In genomic region chr6:153301602-153302001, GRCh38 we compare ENCODE assay signal across 14 cellular contexts.
DNase-seq lines count a peak whose midpoint lies in the region; ATAC-seq and TF ChIP-seq lines count a peak whose summit lies in the region.
"Had no signal": no experiment of that assay in that cellular context is flagged by ENCODE, and none has a peak within 500 bp of the region (broad histone marks: within the 10 kb centered on the region; RNA-seq: fewer than 3 reads in every experiment).

No MANE protein-coding gene starts in this region.

- no peak overlapping the region for H3K4me3 Mint-ChIP-seq in endodermal cell
- H3K4me3 Mint-ChIP-seq in activated CD4-positive, alpha-beta memory T cell treated with anti-CD3 and anti-CD28 coated beads for 36 hours = no peak overlapping the region

- CTCF ChIA-PET in activated CD4-positive, alpha-beta memory T cell treated with anti-CD3 and anti-CD28 coated beads for 36 hours (lab: Charles Lee) = interaction anchor here (0.6 to 1.0 kb wide), 2 partner anchors 61 to 269 kb away, joined by 3 read pairs; no protein-coding TSS in a partner anchor

- no peaks in the 10 kb centered on the region for H3K27me3 ChIP-seq in endodermal cell (ENCODE audit: control insufficient read depth, insufficient read depth, low read length, poor library complexity, severe bottlenecking)
- H3K27me3 ChIP-seq: right atrium auricular region had no signal

- no peak overlapping the region for H3K9ac ChIP-seq in endodermal cell (ENCODE audit: extremely low read depth, low read length, poor library complexity, severe bottlenecking)

- POLR2A ChIA-PET in activated CD4-positive, alpha-beta memory T cell treated with anti-CD3 and anti-CD28 coated beads for 36 hours (lab: Charles Lee) = no interaction called here

- no peaks in the 10 kb centered on the region for H3K9me3 ChIP-seq in endodermal cell (ENCODE audit: control insufficient read depth, low read length)
- H3K9me3 ChIP-seq: right atrium auricular region, thoracic aorta had no signal

- peak; percentile 17 for TF ChIP-seq CTCF in endodermal cell (conservative IDR thresholded peaks at IDR 0.05)

- ATAC-seq in GM21390 (IDR thresholded peaks at IDR 0.05; ENCODE audit: unreplicated experiment) = peak; percentile 51
- peak; percentile 49 for ATAC-seq in HG03378 (IDR thresholded peaks at IDR 0.05; ENCODE audit: unreplicated experiment)

- no peaks in the 10 kb centered on the region for H3K4me1 Mint-ChIP-seq in endodermal cell
- H3K4me1 Mint-ChIP-seq in activated CD4-positive, alpha-beta memory T cell treated with anti-CD3 and anti-CD28 coated beads for 36 hours (ENCODE audit: low read depth) = no peaks in the 10 kb centered on the region

- no peak overlapping the region for H3K27ac ChIP-seq in endodermal cell (ENCODE audit: low read depth, low read length)
- H3K27ac ChIP-seq: 22Rv1, right atrium auricular region, thoracic aorta had no signal

- DNase-seq in NCI-H146 (lab: John Stamatoyannopoulos, UW) = peak; percentile 20
- no peak for DNase-seq in NCI-H146 treated with DMSO at 0.1 percent for 48 hours (lab: John Stamatoyannopoulos, UW; ENCODE audit: unreplicated experiment)
- DNase-seq in endodermal cell = no peak
- DNase-seq in activated CD4-positive, alpha-beta memory T cell treated with anti-CD3 and anti-CD28 coated beads for 36 hours = no peak
- DNase-seq in effector CD4-positive, alpha-beta T cell = no peak
- no peak for DNase-seq in NCI-H345 (lab: John Stamatoyannopoulos, UW)
- DNase-seq: erythroblast; HCEC 1CT; stimulated activated CD4-positive, alpha-beta T cell treated with anti-CD3 and anti-CD28 coated beads, Interleukin-1b, Interleukin-23, amount 100 ng/mL, for 48 hours had no signal

- no peak overlapping the region for H3K27ac Mint-ChIP-seq in endodermal cell
- no peak overlapping the region for H3K27ac Mint-ChIP-seq in activated CD4-positive, alpha-beta memory T cell treated with anti-CD3 and anti-CD28 coated beads for 36 hours

- H3K36me3 ChIP-seq in endodermal cell (ENCODE audit: control insufficient read depth, insufficient read depth, low read length) = no peaks in the 10 kb centered on the region
- H3K36me3 ChIP-seq: right atrium auricular region, thoracic aorta had no signal

- H3K36me3 Mint-ChIP-seq in endodermal cell (ENCODE audit: low read depth) = no peaks in the 10 kb centered on the region
- no peaks in the 10 kb centered on the region for H3K36me3 Mint-ChIP-seq in activated CD4-positive, alpha-beta memory T cell treated with anti-CD3 and anti-CD28 coated beads for 36 hours

- intact Hi-C loops in activated CD4-positive, alpha-beta memory T cell treated with anti-CD3 and anti-CD28 coated beads for 36 hours (cut with micrococcal nuclease) = no loop called here

- H3K4me3 ChIP-seq in endodermal cell (ENCODE audit: low read length) = no peak overlapping the region
- H3K4me3 ChIP-seq: right atrium auricular region, thoracic aorta had no signal

- WGBS in endodermal cell (ENCODE audit: insufficient coverage in 1 of 2, insufficient read length in 1 of 2), 2 experiments = 82 to 83% methylated on average over 3 to 6 of the region's 6 CpGs

- H3K27me3 Mint-ChIP-seq in endodermal cell (ENCODE audit: insufficient read depth) = no peaks in the 10 kb centered on the region
- H3K27me3 Mint-ChIP-seq in activated CD4-positive, alpha-beta memory T cell treated with anti-CD3 and anti-CD28 coated beads for 36 hours = peaks cover 2% of the 10 kb centered on the region

- no peaks in the 10 kb centered on the region for H3K4me1 ChIP-seq in endodermal cell (ENCODE audit: control insufficient read depth, insufficient read depth, low read length)
- H3K4me1 ChIP-seq: right atrium auricular region had no signal

- no peaks in the 10 kb centered on the region for H3K9me3 Mint-ChIP-seq in endodermal cell
- no peaks in the 10 kb centered on the region for H3K9me3 Mint-ChIP-seq in activated CD4-positive, alpha-beta memory T cell treated with anti-CD3 and anti-CD28 coated beads for 36 hours
